ENCODE assay signal across 8 cellular contexts in genomic region chr7:106285801-106286492, GRCh38. TPM values are rescaled to one million over a fixed set of nuclear protein-coding genes. Genes with fewer than 3 reads are reported as not detected.
DNase-seq lines count a peak whose midpoint lies in the region; ATAC-seq, FAIRE-seq and TF ChIP-seq lines count a peak whose summit lies in the region.

No MANE protein-coding gene starts in this region.

- H3K27ac ChIP-seq in A673 (ENCODE audit: low read depth, low read length, poor library complexity, severe bottlenecking) (peak overlapping the region; percentile 84), HL-60 (replicated peaks) (peak overlapping the region; percentile 86)

- H3K4me3 Mint-ChIP-seq in activated naive CD8-positive, alpha-beta T cell treated with anti-CD3 and anti-CD28 coated beads, Interleukin-2, amount 10 ng/mL, durations not matched to agents 7 days and 5 days = peak overlapping the region; percentile 99

- POLR2A ChIA-PET in A673 (lab: Charles Lee; ENCODE audit: low non-redundant PET) = no interaction called here
- POLR2A ChIA-PET in activated naive CD8-positive, alpha-beta T cell treated with anti-CD3 and anti-CD28 coated beads, Interleukin-2, amount 10 ng/mL, durations not matched to agents 7 days and 5 days (lab: Charles Lee) = interaction anchor here (1.0 to 1.6 kb wide), 3 partner anchors 174 to 594 kb away, joined by 3 to 10 read pairs (median 8); partner anchors contain the start of gene SYPL1

- H3K36me3 Mint-ChIP-seq in activated naive CD8-positive, alpha-beta T cell treated with anti-CD3 and anti-CD28 coated beads, Interleukin-2, amount 10 ng/mL, durations not matched to agents 7 days and 5 days = peaks cover 2% of the 10 kb centered on the region

- TSS peak; percentile 88 for BruUV-seq in A673 (replicated peaks; lab: Mats Ljungman, UMichigan)

- intact Hi-C loops in A673 (cut with micrococcal nuclease; ENCODE audit: unreplicated experiment) = loop anchor here (5.0 kb wide), 1 partner anchor 136 kb away; no protein-coding TSS in a partner anchor

- peaks cover 27% of the 10 kb centered on the region for H3K4me1 Mint-ChIP-seq in activated naive CD8-positive, alpha-beta T cell treated with anti-CD3 and anti-CD28 coated beads, Interleukin-2, amount 10 ng/mL, durations not matched to agents 7 days and 5 days

- ATAC-seq in GM18909 (IDR thresholded peaks at IDR 0.05; ENCODE audit: poor library complexity, unreplicated experiment) = peak; percentile 21
- ATAC-seq in activated naive CD8-positive, alpha-beta T cell treated with anti-CD3 and anti-CD28 coated beads, Interleukin-2, amount 10 ng/mL, durations not matched to agents 7 days and 5 days (ENCODE audit: low read depth) = no peak

- H3K27ac Mint-ChIP-seq in activated naive CD8-positive, alpha-beta T cell treated with anti-CD3 and anti-CD28 coated beads, Interleukin-2, amount 10 ng/mL, durations not matched to agents 7 days and 5 days = peak overlapping the region; percentile 90

- TF ChIP-seq CTCF in A673 (conservative IDR thresholded peaks at IDR 0.05; ENCODE audit: low read depth, low read length) (no peak), HL-60 (IDR thresholded peaks at IDR 0.05; ENCODE audit: insufficient read depth, low read length) (no peak)

- DNase-seq in A673 (ENCODE audit: low spot score) (no peak), HL-60 (ENCODE audit: low read depth in 1 of 2, low spot score in 1 of 2) (no peak), OCI-M2 (lab: John Stamatoyannopoulos, UW; ENCODE audit: unreplicated experiment) (no peak), GM19240 (ENCODE audit: insufficient read length, low spot score) (no peak)
- no peak for DNase-seq in activated naive CD8-positive, alpha-beta T cell treated with anti-CD3 and anti-CD28 coated beads, Interleukin-2, amount 10 ng/mL, durations not matched to agents 7 days and 5 days
- peak; percentile 2 for DNase-seq in stimulated activated CD8-positive, alpha-beta memory T cell treated with anti-CD3 and anti-CD28 coated beads, Interleukin-4, amount 100 ng/mL, for 24 hours (ENCODE audit: low read depth)

- H3K9me3 ChIP-seq in A673 (ENCODE audit: low read depth, low read length, poor library complexity, severe bottlenecking) = no peaks in the 10 kb centered on the region

- H3K4me3 ChIP-seq in A673 (ENCODE audit: low read depth, low read length, poor library complexity, severe bottlenecking) (peak overlapping the region; percentile 69), HL-60 (replicated peaks; ENCODE audit: insufficient read depth, low read length) (peak overlapping the region; percentile 70)

- H3K27me3 ChIP-seq in A673 (replicated peaks; ENCODE audit: insufficient read depth, low read depth, low read length, poor library complexity) (no peaks in the 10 kb centered on the region), HL-60 (ENCODE audit: insufficient read depth, poor library complexity, severe bottlenecking) (no peaks in the 10 kb centered on the region)

- H3K36me3 ChIP-seq in A673 (ENCODE audit: insufficient read depth, low read length, poor library complexity, severe bottlenecking) = no peaks in the 10 kb centered on the region

- CTCF ChIA-PET in A673 (lab: Charles Lee) = no interaction called here

- no peaks in the 10 kb centered on the region for H3K9me3 Mint-ChIP-seq in activated naive CD8-positive, alpha-beta T cell treated with anti-CD3 and anti-CD28 coated beads, Interleukin-2, amount 10 ng/mL, durations not matched to agents 7 days and 5 days

- no peaks in the 10 kb centered on the region for H3K27me3 Mint-ChIP-seq in activated naive CD8-positive, alpha-beta T cell treated with anti-CD3 and anti-CD28 coated beads, Interleukin-2, amount 10 ng/mL, durations not matched to agents 7 days and 5 days

- FAIRE-seq in islet of Langerhans (lab: Jason Lieb, UNC) = peak; percentile 49

- H3K4me1 ChIP-seq in A673 (ENCODE audit: insufficient read depth, low read length, poor library complexity, severe bottlenecking) = peaks cover 5% of the 10 kb centered on the region

RNA-seq across cellular contexts. Expression of gene NAMPT, which starts 1.2 kb away (rescaled TPM):
- 55.3 and 68.0 TPM in 2 replicates for total RNA-seq in A673 (2021)
- 10 to 100 TPM; 63.8 to 65.7 TPM for total RNA-seq in activated naive CD8-positive, alpha-beta T cell treated with anti-CD3 and anti-CD28 coated beads, Interleukin-2, amount 10 ng/mL, durations not matched to agents 7 days and 5 days
